12 cellular contexts compared by ENCODE assay signal in the genomic region with DNA sequence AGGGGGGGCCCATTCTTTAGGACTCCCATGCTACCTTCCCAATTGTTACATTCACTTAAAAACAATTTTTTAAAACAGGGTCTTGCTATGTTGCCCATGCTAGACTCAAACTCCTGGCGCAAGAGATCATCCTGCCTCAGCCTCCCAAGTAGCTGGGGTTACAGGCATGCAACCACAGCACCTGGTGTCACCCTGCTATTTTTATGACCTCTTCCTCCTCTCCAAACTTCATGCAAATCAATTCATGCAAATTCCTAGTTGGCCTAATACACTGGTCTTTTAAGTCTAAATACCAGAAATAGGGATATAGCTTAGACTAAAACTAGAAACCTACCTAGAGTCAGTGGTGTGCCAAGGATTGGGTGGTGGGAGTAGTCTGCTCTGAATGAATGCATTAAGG. TPM values are rescaled to one million over a fixed set of nuclear protein-coding genes. Genes with fewer than 3 reads are reported as not detected.
DNase-seq lines count a peak whose midpoint lies in the region; ATAC-seq and TF ChIP-seq lines count a peak whose summit lies in the region.
"Had no signal": no experiment of that assay in that cellular context is flagged by ENCODE, and none has a peak within 500 bp of the region (broad histone marks: within the 10 kb centered on the region; RNA-seq: fewer than 3 reads in every experiment).

No MANE protein-coding gene starts in this region.

- H3K9ac ChIP-seq in OCI-LY1 (ENCODE audit: low read length), result peak overlapping the region; percentile 39

- no peak for TF ChIP-seq CTCF in OCI-LY1 (IDR thresholded peaks at IDR 0.05; ENCODE audit: low read length)
- no peak for TF ChIP-seq CTCF in heart left ventricle (IDR thresholded peaks at IDR 0.05)

- no peaks in the 10 kb centered on the region for H3K9me3 ChIP-seq in OCI-LY1 (ENCODE audit: low read length)
- H3K9me3 ChIP-seq in heart left ventricle, result no peaks in the 10 kb centered on the region
- H3K9me3 ChIP-seq: esophagus squamous epithelium, prostate gland had no signal

- ATAC-seq in GM18505 (IDR thresholded peaks at IDR 0.05; ENCODE audit: unreplicated experiment) (no peak), GM21360 (IDR thresholded peaks at IDR 0.05; ENCODE audit: unreplicated experiment) (peak; percentile 76), HG03095 (IDR thresholded peaks at IDR 0.05; ENCODE audit: unreplicated experiment) (peak; percentile 50), Right ventricle myocardium inferior (no peak), heart left ventricle (no peak), HG02973 (IDR thresholded peaks at IDR 0.05; ENCODE audit: unreplicated experiment) (no peak)
- ATAC-seq: stimulated activated naive B cell treated with anti-CD40 and anti-IgM and Interleukin-4, amounts not matched to agents 10 μg/mL and 1 μg/mL and 100 μg/mL, for 72 hours had no signal

- TF ChIP-seq POLR2A in GM18505 (IDR thresholded peaks at IDR 0.05; ENCODE audit: borderline replicate concordance, extremely low read depth, insufficient read depth, insufficient read length), result peak; percentile 27
- TF ChIP-seq POLR2A in heart left ventricle (IDR thresholded peaks at IDR 0.05), result no peak

- no peak overlapping the region for H2AFZ ChIP-seq in OCI-LY1 (ENCODE audit: low read length)

- H3K36me3 ChIP-seq in OCI-LY1 (ENCODE audit: insufficient read depth, low read length) (peaks cover 26% of the 10 kb centered on the region), heart left ventricle (peaks cover 0 to 2% (median 0%) of the 10 kb centered on the region in 9 donors)
- H3K36me3 ChIP-seq: esophagus squamous epithelium, prostate gland had no signal

- no peaks in the 10 kb centered on the region for H3F3A ChIP-seq in OCI-LY1 (ENCODE audit: insufficient read depth, low read length)

- WGBS in heart left ventricle, 4 donors, result 96 to 100% (median 98%) methylated on average over 1 of the region's 1 CpG

- H3K27ac ChIP-seq in OCI-LY1 (ENCODE audit: low read depth, low read length, poor library complexity, severe bottlenecking), result peak overlapping the region; percentile 97
- no peak overlapping the region for H3K27ac ChIP-seq in heart left ventricle
- H3K27ac ChIP-seq: esophagus squamous epithelium, prostate gland had no signal

- intact Hi-C loops in Right ventricle myocardium inferior (cut with DNase I) (no loop called here), heart left ventricle (cut with DNase I) (no loop called here)

- DNase-seq in iPS-NIHi7 (ENCODE audit: extremely low spot score), result no peak
- DNase-seq in Right ventricle myocardium inferior (ENCODE audit: missing footprints), result no peak
- DNase-seq in heart left ventricle, result no peak
- DNase-seq: esophagus squamous epithelium; RPMI8226; stimulated activated naive B cell treated with anti-CD40 and anti-IgM and Interleukin-4, amounts not matched to agents 10 μg/mL and 1 μg/mL and 100 μg/mL, for 72 hours had no signal

- peak overlapping the region; percentile 49 for H3K4me2 ChIP-seq in OCI-LY1 (ENCODE audit: low read length)

- H3K9me2 ChIP-seq in OCI-LY1 (ENCODE audit: low read depth, low read length), result no peaks in the 10 kb centered on the region

- H3K27me3 ChIP-seq in OCI-LY1 (ENCODE audit: insufficient read depth, low read length), result no peaks in the 10 kb centered on the region
- no peaks in the 10 kb centered on the region for H3K27me3 ChIP-seq in heart left ventricle
- H3K27me3 ChIP-seq: esophagus squamous epithelium had no signal

- H3K4me3 ChIP-seq in OCI-LY1 (ENCODE audit: low read depth, low read length, poor library complexity, severe bottlenecking) (peak overlapping the region; percentile 36), heart left ventricle (no peak overlapping the region)
- H3K4me3 ChIP-seq: esophagus squamous epithelium, prostate gland had no signal

- H4K20me1 ChIP-seq in OCI-LY1 (ENCODE audit: insufficient read depth, low read length), result no peaks in the 10 kb centered on the region

- no peaks in the 10 kb centered on the region for H3K79me2 ChIP-seq in OCI-LY1 (ENCODE audit: insufficient read depth, low read length)

- H3K4me1 ChIP-seq in OCI-LY1 (ENCODE audit: insufficient read depth, low read length, severe bottlenecking) (peaks cover 22% of the 10 kb centered on the region), heart left ventricle (no peaks in the 10 kb centered on the region)
- H3K4me1 ChIP-seq: esophagus squamous epithelium, prostate gland had no signal

RNA-seq across cellular contexts. Expression of gene CDKN2C, which starts 30.1 kb away (rescaled TPM):
- 15.2 TPM for total RNA-seq in Right ventricle myocardium inferior
- 10 to 100 TPM; 11.2 to 18.8 (median 16.0) TPM for total RNA-seq in heart left ventricle
- 10 to 100 TPM; 12.7 TPM for polyA plus RNA-seq in heart left ventricle

RNA-seq across cellular contexts. Expression of gene FAF1, which starts 40.1 kb away (rescaled TPM):
- total RNA-seq in Right ventricle myocardium inferior (80.4 TPM), heart left ventricle (100 to 1,000 TPM in 1 of 9 donors, 10 to 100 TPM in 8; 46.6 to 112 (median 83.6) TPM)
- 10 to 100 TPM; 41.0 to 76.0 TPM for polyA plus RNA-seq in heart left ventricle

Comparison
In these comparisons a context has a peak if more than half of its experiments do, and no peak if none do; other contexts are left out.
1. ATAC-seq: peak in GM21360 (single experiment) and HG03095 (single experiment); none in GM18505 (single experiment), Right ventricle myocardium inferior (single experiment), heart left ventricle (0 of 4) and HG02973 (single experiment).